ENCODE assay signal across 11 cellular contexts in genomic region chr17:9370464-9370863, GRCh38.
DNase-seq lines count a peak whose midpoint lies in the region; ATAC-seq and TF ChIP-seq lines count a peak whose summit lies in the region.
"Had no signal": no experiment of that assay in that cellular context is flagged by ENCODE, and none has a peak within 500 bp of the region (broad histone marks: within the 10 kb centered on the region; RNA-seq: fewer than 3 reads in every experiment).

No MANE protein-coding gene starts in this region.

- H3K4me1 ChIP-seq in heart left ventricle (peaks cover 0 to 46% (median 28%) of the 10 kb centered on the region in 12 donors), OCI-LY3 (ENCODE audit: low read length) (peaks cover 26% of the 10 kb centered on the region)

- H3K4me2 ChIP-seq in OCI-LY3 (ENCODE audit: low read length) = peak overlapping the region; percentile 57

- no peaks in the 10 kb centered on the region for H3K9me3 Mint-ChIP-seq in type B pancreatic cell

- TF ChIP-seq CTCF in heart left ventricle (IDR thresholded peaks at IDR 0.05) (no peak), OCI-LY3 (IDR thresholded peaks at IDR 0.05; ENCODE audit: low read depth, low read length) (peak; percentile 19; the same call in 1 of the 2 replicates), fibroblast of the aortic adventitia (IDR thresholded peaks at IDR 0.05; ENCODE audit: insufficient read depth, low read length) (no peak), type B pancreatic cell (conservative IDR thresholded peaks at IDR 0.05) (no peak)

- ATAC-seq in heart left ventricle (no peak), Right ventricle myocardium inferior (no peak)

- no peaks in the 10 kb centered on the region for H3K36me3 Mint-ChIP-seq in type B pancreatic cell

- H3K36me3 ChIP-seq in heart left ventricle (no peaks in the 10 kb centered on the region), OCI-LY3 (replicated peaks; ENCODE audit: low read depth, low read length) (no peaks in the 10 kb centered on the region), MG63 (no peaks in the 10 kb centered on the region)
- H3K36me3 ChIP-seq: tibial nerve had no signal

- H3K4me1 Mint-ChIP-seq in type B pancreatic cell (ENCODE audit: unreplicated experiment) = peaks cover 12% of the 10 kb centered on the region

- H2AFZ ChIP-seq in OCI-LY3 (ENCODE audit: low read depth, low read length) = no peak overlapping the region

- intact Hi-C loops in heart left ventricle (cut with DNase I) (loop anchor here in 1 of 10 donors (10.0 kb wide), 1 partner anchor 54 kb away; no protein-coding TSS in a partner anchor), Right ventricle myocardium inferior (cut with DNase I) (no loop called here), head of caudate nucleus (cut with DNase I) (no loop called here)

- H4K20me1 ChIP-seq in OCI-LY3 (ENCODE audit: insufficient read depth, low read length) = no peaks in the 10 kb centered on the region

- H3K4me3 ChIP-seq in heart left ventricle (no peak overlapping the region), OCI-LY3 (ENCODE audit: low read length) (peak overlapping the region; percentile 19), fibroblast of the aortic adventitia (ENCODE audit: low read depth, low read length) (no peak overlapping the region), MG63 (no peak overlapping the region)
- H3K4me3 ChIP-seq: tibial nerve had no signal

- no peak overlapping the region for H3K4me3 Mint-ChIP-seq in type B pancreatic cell
- H3K4me3 Mint-ChIP-seq: B cell had no signal

- H3K27ac ChIP-seq in heart left ventricle = peak overlapping the region in 10 of 12 donors; percentile 5 to 87 (median 72)
- H3K27ac ChIP-seq in OCI-LY3 (ENCODE audit: low read length) = no peak overlapping the region

- H3K27me3 Mint-ChIP-seq in type B pancreatic cell = no peaks in the 10 kb centered on the region
- H3K27me3 Mint-ChIP-seq: B cell had no signal

- H3K9me3 ChIP-seq in heart left ventricle = no peaks in the 10 kb centered on the region
- no peaks in the 10 kb centered on the region for H3K9me3 ChIP-seq in OCI-LY3 (ENCODE audit: insufficient read depth, low read length)
- H3K9me3 ChIP-seq in MG63 = no peaks in the 10 kb centered on the region
- H3K9me3 ChIP-seq: tibial nerve had no signal

- WGBS in heart left ventricle, 4 donors = 80 to 85% (median 83%) methylated on average over 6 of the region's 6 CpGs

- H3K79me2 ChIP-seq in OCI-LY3 (ENCODE audit: low read length) = no peaks in the 10 kb centered on the region

- H3K27me3 ChIP-seq in heart left ventricle (no peaks in the 10 kb centered on the region), OCI-LY3 (ENCODE audit: low read depth, low read length) (no peaks in the 10 kb centered on the region), MG63 (no peaks in the 10 kb centered on the region)
- H3K27me3 ChIP-seq: tibial nerve had no signal

- peak overlapping the region; percentile 40 for H3K27ac Mint-ChIP-seq in type B pancreatic cell
- H3K27ac Mint-ChIP-seq: B cell had no signal

- no peak for DNase-seq in heart left ventricle
- DNase-seq in Right ventricle myocardium inferior (ENCODE audit: missing footprints) = no peak
- DNase-seq in fibroblast of the aortic adventitia (ENCODE audit: low read depth) = peak; percentile 57
- DNase-seq in type B pancreatic cell (ENCODE audit: extremely low spot score, unreplicated experiment) = no peak
- no peak for DNase-seq in MG63
- no peak for DNase-seq in head of caudate nucleus
- DNase-seq in HuH-7 (ENCODE audit: low spot score) = no peak
- DNase-seq: activated CD8-positive, alpha-beta memory T cell treated with anti-CD3 and anti-CD28 coated beads for 24 hours had no signal

- no peak for TF ChIP-seq POLR2A in heart left ventricle (IDR thresholded peaks at IDR 0.05)

- H3K9ac ChIP-seq in OCI-LY3 (ENCODE audit: low read length) = no peak overlapping the region
